Comparison of ENCODE assay signal across 1 cellular context in genomic region chr15:59104912-59105732, GRCh38.
TF ChIP-seq lines count a peak whose summit lies in the region.

CCNB2 (plus strand) TSS chr15:59105146; CDS start chr15:59105269, 123 bp downstream.

TF ChIP-seq in GM12878, 131 proteins besides CTCF, POLR2A, EP300 and RAD21 (continued from another document and continues in another):
- TF ChIP-seq SKIL (IDR thresholded peaks at IDR 0.05; ENCODE audit: low read depth, poor library complexity, severe bottlenecking) (no peak), SIN3A (IDR thresholded peaks at IDR 0.05; ENCODE audit: low read depth, low read length) (peak; percentile 100), FOS (IDR thresholded peaks at IDR 0.05; ENCODE audit: borderline replicate concordance, extremely low read depth, insufficient read length) (peak; percentile 67), KLF5 (IDR thresholded peaks at IDR 0.05; ENCODE audit: partially characterized antibody) (no peak), ZBTB40 (IDR thresholded peaks at IDR 0.05; ENCODE audit: borderline replicate concordance) (no peak), YBX1 (IDR thresholded peaks at IDR 0.05) (no peak), BHLHE40 (IDR thresholded peaks at IDR 0.05; ENCODE audit: borderline replicate concordance in 1 of 2, low read depth in 2 of 2, low read length in 1 of 2) (peak; percentile 87 to 94), SIX5 (IDR thresholded peaks at IDR 0.05; ENCODE audit: low read depth, low read length, severe bottlenecking) (no peak), NBN (IDR thresholded peaks at IDR 0.05) (no peak), PML (IDR thresholded peaks at IDR 0.05; ENCODE audit: low read length) (no peak), SREBF1 (IDR thresholded peaks at IDR 0.05; ENCODE audit: low read length) (no peak), BACH1 (IDR thresholded peaks at IDR 0.05; ENCODE audit: borderline replicate concordance) (0 out of 2 replicates have a peak, but pooled peaks have one; percentile 58), ZNF217 (IDR thresholded peaks at IDR 0.05) (no peak), ZNF24 (IDR thresholded peaks at IDR 0.05) (no peak), TAF1 (IDR thresholded peaks at IDR 0.05; ENCODE audit: borderline replicate concordance, low read depth, low read length) (0 out of 2 replicates have a peak, but pooled peaks have one; percentile 11), SMC3 (IDR thresholded peaks at IDR 0.05; ENCODE audit: borderline replicate concordance, low read length) (no peak), KDM1A (IDR thresholded peaks at IDR 0.05; ENCODE audit: borderline replicate concordance) (no peak), TARDBP (IDR thresholded peaks at IDR 0.05; ENCODE audit: borderline replicate concordance) (no peak), PAX5 (IDR thresholded peaks at IDR 0.05; ENCODE audit: borderline replicate concordance, low read depth, low read length) (no peak), SUZ12 (IDR thresholded peaks at IDR 0.05; ENCODE audit: unreplicated experiment) (no peak), ZNF207 (IDR thresholded peaks at IDR 0.05; ENCODE audit: borderline replicate concordance) (no peak), IRF4 (IDR thresholded peaks at IDR 0.05; ENCODE audit: low read depth, low read length) (no peak), ZBED1 (IDR thresholded peaks at IDR 0.05; ENCODE audit: borderline replicate concordance) (no peak), RELA (IDR thresholded peaks at IDR 0.05; ENCODE audit: borderline replicate concordance, partially characterized antibody) (peak; percentile 19), USF2 (IDR thresholded peaks at IDR 0.05; ENCODE audit: borderline replicate concordance, low read depth, low read length) (peak; percentile 49; the same call in 1 of the 2 replicates), BCLAF1 (IDR thresholded peaks at IDR 0.05) (no peak), ZSCAN29 (IDR thresholded peaks at IDR 0.05) (no peak), MEF2B (IDR thresholded peaks at IDR 0.05; ENCODE audit: partially characterized antibody, poor library complexity, severe bottlenecking) (no peak), CREM (IDR thresholded peaks at IDR 0.05; ENCODE audit: low read depth) (peak; percentile 36; the same call in 1 of the 2 replicates), CHD2 (IDR thresholded peaks at IDR 0.05; ENCODE audit: borderline replicate concordance, low read depth, low read length) (peak; percentile 76), MYC (IDR thresholded peaks at IDR 0.05; ENCODE audit: insufficient read depth, insufficient read length, insufficient replicate concordance, low read length, severe bottlenecking) (no peak), PAX8 (IDR thresholded peaks at IDR 0.05) (no peak), BCL11A (IDR thresholded peaks at IDR 0.05; ENCODE audit: low read depth, low read length) (no peak), MTA2 (IDR thresholded peaks at IDR 0.05; ENCODE audit: low read depth) (no peak), LARP7 (IDR thresholded peaks at IDR 0.05) (peak; percentile 44; the same call in 1 of the 2 replicates), ATF7 (IDR thresholded peaks at IDR 0.05; ENCODE audit: low read depth) (no peak; the same call in 1 of the 2 replicates)
- TF ChIP-seq, protein P1, sequence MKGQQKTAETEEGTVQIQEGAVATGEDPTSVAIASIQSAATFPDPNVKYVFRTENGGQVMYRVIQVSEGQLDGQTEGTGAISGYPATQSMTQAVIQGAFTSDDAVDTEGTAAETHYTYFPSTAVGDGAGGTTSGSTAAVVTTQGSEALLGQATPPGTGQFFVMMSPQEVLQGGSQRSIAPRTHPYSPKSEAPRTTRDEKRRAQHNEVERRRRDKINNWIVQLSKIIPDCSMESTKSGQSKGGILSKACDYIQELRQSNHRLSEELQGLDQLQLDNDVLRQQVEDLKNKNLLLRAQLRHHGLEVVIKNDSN (IDR thresholded peaks at IDR 0.05; ENCODE audit: borderline replicate concordance, extremely low read length, insufficient read depth, low read depth, low read length), result peak; percentile 59
- TF ChIP-seq, protein P2, sequence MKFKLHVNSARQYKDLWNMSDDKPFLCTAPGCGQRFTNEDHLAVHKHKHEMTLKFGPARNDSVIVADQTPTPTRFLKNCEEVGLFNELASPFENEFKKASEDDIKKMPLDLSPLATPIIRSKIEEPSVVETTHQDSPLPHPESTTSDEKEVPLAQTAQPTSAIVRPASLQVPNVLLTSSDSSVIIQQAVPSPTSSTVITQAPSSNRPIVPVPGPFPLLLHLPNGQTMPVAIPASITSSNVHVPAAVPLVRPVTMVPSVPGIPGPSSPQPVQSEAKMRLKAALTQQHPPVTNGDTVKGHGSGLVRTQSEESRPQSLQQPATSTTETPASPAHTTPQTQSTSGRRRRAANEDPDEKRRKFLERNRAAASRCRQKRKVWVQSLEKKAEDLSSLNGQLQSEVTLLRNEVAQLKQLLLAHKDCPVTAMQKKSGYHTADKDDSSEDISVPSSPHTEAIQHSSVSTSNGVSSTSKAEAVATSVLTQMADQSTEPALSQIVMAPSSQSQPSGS (IDR thresholded peaks at IDR 0.05; ENCODE audit: low read length), result peak; percentile 37; the same call in 1 of the 2 replicates
- TF ChIP-seq, protein P3, sequence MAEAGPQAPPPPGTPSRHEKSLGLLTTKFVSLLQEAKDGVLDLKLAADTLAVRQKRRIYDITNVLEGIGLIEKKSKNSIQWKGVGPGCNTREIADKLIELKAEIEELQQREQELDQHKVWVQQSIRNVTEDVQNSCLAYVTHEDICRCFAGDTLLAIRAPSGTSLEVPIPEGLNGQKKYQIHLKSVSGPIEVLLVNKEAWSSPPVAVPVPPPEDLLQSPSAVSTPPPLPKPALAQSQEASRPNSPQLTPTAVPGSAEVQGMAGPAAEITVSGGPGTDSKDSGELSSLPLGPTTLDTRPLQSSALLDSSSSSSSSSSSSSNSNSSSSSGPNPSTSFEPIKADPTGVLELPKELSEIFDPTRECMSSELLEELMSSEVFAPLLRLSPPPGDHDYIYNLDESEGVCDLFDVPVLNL (IDR thresholded peaks at IDR 0.05; ENCODE audit: low read depth, low read length), result peak; percentile 94
- TF ChIP-seq, protein P4, sequence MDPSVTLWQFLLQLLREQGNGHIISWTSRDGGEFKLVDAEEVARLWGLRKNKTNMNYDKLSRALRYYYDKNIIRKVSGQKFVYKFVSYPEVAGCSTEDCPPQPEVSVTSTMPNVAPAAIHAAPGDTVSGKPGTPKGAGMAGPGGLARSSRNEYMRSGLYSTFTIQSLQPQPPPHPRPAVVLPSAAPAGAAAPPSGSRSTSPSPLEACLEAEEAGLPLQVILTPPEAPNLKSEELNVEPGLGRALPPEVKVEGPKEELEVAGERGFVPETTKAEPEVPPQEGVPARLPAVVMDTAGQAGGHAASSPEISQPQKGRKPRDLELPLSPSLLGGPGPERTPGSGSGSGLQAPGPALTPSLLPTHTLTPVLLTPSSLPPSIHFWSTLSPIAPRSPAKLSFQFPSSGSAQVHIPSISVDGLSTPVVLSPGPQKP (IDR thresholded peaks at IDR 0.05; ENCODE audit: low read depth, low read length), result no peak
- TF ChIP-seq, protein P5, sequence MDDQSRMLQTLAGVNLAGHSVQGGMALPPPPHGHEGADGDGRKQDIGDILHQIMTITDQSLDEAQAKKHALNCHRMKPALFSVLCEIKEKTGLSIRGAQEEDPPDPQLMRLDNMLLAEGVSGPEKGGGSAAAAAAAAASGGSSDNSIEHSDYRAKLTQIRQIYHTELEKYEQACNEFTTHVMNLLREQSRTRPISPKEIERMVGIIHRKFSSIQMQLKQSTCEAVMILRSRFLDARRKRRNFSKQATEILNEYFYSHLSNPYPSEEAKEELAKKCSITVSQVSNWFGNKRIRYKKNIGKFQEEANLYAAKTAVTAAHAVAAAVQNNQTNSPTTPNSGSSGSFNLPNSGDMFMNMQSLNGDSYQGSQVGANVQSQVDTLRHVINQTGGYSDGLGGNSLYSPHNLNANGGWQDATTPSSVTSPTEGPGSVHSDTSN (IDR thresholded peaks at IDR 0.05; ENCODE audit: insufficient replicate concordance, low read depth, low read length), result peak; percentile 73
- TF ChIP-seq, protein P6, sequence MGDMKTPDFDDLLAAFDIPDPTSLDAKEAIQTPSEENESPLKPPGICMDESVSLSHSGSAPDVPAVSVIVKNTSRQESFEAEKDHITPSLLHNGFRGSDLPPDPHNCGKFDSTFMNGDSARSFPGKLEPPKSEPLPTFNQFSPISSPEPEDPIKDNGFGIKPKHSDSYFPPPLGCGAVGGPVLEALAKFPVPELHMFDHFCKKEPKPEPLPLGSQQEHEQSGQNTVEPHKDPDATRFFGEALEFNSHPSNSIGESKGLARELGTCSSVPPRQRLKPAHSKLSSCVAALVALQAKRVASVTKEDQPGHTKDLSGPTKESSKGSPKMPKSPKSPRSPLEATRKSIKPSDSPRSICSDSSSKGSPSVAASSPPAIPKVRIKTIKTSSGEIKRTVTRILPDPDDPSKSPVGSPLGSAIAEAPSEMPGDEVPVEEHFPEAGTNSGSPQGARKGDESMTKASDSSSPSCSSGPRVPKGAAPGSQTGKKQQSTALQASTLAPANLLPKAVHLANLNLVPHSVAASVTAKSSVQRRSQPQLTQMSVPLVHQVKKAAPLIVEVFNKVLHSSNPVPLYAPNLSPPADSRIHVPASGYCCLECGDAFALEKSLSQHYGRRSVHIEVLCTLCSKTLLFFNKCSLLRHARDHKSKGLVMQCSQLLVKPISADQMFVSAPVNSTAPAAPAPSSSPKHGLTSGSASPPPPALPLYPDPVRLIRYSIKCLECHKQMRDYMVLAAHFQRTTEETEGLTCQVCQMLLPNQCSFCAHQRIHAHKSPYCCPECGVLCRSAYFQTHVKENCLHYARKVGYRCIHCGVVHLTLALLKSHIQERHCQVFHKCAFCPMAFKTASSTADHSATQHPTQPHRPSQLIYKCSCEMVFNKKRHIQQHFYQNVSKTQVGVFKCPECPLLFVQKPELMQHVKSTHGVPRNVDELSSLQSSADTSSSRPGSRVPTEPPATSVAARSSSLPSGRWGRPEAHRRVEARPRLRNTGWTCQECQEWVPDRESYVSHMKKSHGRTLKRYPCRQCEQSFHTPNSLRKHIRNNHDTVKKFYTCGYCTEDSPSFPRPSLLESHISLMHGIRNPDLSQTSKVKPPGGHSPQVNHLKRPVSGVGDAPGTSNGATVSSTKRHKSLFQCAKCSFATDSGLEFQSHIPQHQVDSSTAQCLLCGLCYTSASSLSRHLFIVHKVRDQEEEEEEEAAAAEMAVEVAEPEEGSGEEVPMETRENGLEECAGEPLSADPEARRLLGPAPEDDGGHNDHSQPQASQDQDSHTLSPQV (IDR thresholded peaks at IDR 0.05), result no peak
